In the genomic region with DNA sequence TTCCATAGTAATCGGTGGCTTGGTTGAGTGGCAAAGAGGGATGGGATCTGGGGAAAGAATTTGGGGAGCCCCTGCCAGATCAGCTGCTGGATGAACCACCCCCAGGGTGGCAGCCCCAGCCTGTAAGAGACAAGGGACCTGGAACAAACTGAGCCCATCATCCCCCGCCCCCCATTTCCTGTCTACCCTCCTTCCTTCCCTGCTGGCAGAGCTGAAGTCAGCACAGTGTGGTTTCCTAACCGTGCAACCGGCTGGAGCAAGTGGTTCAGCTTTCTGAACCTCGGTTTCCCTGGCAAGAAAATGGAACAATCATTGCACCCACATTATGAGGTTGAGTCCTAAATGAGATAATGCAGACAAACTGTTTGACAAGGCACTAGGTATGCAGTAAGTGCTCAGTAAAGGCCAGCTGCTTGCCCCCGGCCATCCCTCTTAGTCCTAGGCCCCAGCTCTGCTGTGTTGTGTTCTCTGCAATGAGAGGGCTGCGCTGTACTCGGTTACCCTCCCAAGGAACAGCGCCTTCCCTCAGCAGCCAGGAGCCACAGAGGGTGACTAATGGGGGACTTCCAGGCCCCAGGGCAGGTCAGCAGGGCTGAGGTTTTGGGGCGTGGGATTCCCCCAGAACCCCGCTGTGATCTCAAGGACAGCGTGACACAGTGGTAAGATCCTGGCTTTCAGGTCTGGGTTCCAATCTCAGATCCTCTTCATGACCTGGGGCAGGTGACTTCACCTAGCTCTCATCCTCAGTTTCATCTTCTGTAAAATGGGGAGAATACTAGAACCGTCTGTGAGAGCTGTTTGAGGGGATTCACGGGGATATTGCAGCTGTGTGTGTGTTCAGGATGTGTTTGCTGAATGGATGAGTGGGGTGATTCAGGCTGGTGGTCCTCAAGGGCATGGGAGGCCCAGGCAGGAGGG, we compare ENCODE assay signal across 8 cellular contexts. TPM values are rescaled to one million over a fixed set of nuclear protein-coding genes. Genes with fewer than 3 reads are reported as not detected.
DNase-seq lines count a peak whose midpoint lies in the region; ATAC-seq, FAIRE-seq and TF ChIP-seq lines count a peak whose summit lies in the region.

No MANE protein-coding gene starts in this region.

- no peaks in the 10 kb centered on the region for H3K79me2 ChIP-seq in GM12878 (ENCODE audit: control insufficient read depth, insufficient read depth, low read length)

- H3K36me3 ChIP-seq in GM12878 (ENCODE audit: control insufficient read depth in 2 of 2, insufficient read depth in 2 of 2, low read length in 1 of 2) (no peaks in the 10 kb centered on the region; a peak in 1 of 4 replicates), Caco-2 (ENCODE audit: control insufficient read depth, insufficient read depth, low read length) (no peaks in the 10 kb centered on the region)

- no peak overlapping the region; the same call in 1 of the 2 replicates for H2AFZ ChIP-seq in GM12878 (ENCODE audit: control insufficient read depth, low read depth, low read length)

- peak; percentile 7; the same call in 1 of the 2 replicates for TF ChIP-seq RAD21 in GM12878 (IDR thresholded peaks at IDR 0.05; ENCODE audit: insufficient read depth, low read depth, low read length)

- peak; percentile 81 for FAIRE-seq in GM12878 (lab: Jason Lieb, UNC)

- POLR2A ChIA-PET in GM12878 (lab: Charles Lee), result interaction anchor here (0.6 to 8.2 kb wide), 14 partner anchors 9 to 234 kb away, joined by 3 to 211 read pairs (median 6); partner anchors contain the start of genes ISCU and SELPLG
- POLR2A ChIA-PET in Caco-2 (lab: Charles Lee), result no interaction called here

- intact Hi-C loops in GM12878 (cut with micrococcal nuclease; ENCODE audit: unreplicated experiment) (loop anchor here (1.0 to 5.0 kb wide), 4 partner anchors 18 to 100 kb away; partner anchors contain the start of gene FICD), Caco-2 (cut with micrococcal nuclease; ENCODE audit: unreplicated experiment) (no loop called here)

- H3K27ac ChIP-seq in GM12878 (ENCODE audit: control insufficient read depth, insufficient read depth), result peak overlapping the region; percentile 99

- H3K27me3 Mint-ChIP-seq in T-helper 2 cell treated with Interferon-gamma antibody and Interleukin-4, amounts not matched to agents 5 μg/mL and 100 μg/mL, for 36 hours (ENCODE audit: low read depth), result no peaks in the 10 kb centered on the region
- peaks cover 7% of the 10 kb centered on the region for H3K27me3 Mint-ChIP-seq in Caco-2 (ENCODE audit: insufficient read depth, unreplicated experiment)

- SMC1A ChIA-PET in GM12878 (lab: Charles Lee; ENCODE audit: uncharacterized antibody, unreplicated experiment), result interaction anchor here (0.5 to 11.4 kb wide), 28 partner anchors 9 to 383 kb away, joined by 3 to 718 read pairs (median 5); partner anchors contain the start of genes ISCU, SART3 and SELPLG

- CTCF ChIA-PET in GM12878 (lab: Yijun Ruan, JAX), result interaction anchor here (0.6 to 17.2 kb wide), 42 partner anchors 10 to 627 kb away, joined by 3 to 866 read pairs (median 5); partner anchors contain the start of genes ALKBH2, ISCU, SART3 and SELPLG
- CTCF ChIA-PET in Caco-2 (lab: Charles Lee), result interaction anchor here (0.6 to 1.5 kb wide), 3 partner anchors 18 to 55 kb away, joined by 3 to 8 read pairs (median 6); partner anchors contain the start of gene ISCU

- peak overlapping the region; percentile 63 for H3K9ac ChIP-seq in GM12878 (ENCODE audit: control insufficient read depth, insufficient read depth, low read length)

- peak; percentile 90 for DNase-seq in T-helper 2 cell treated with Interferon-gamma antibody and Interleukin-4, amounts not matched to agents 5 μg/mL and 100 μg/mL, for 36 hours (ENCODE audit: low spot score)
- peak; percentile 93 for DNase-seq in GM12878 (ENCODE audit: low read depth, low spot score)
- DNase-seq in stimulated activated CD4-positive, alpha-beta T cell treated with anti-CD3 and anti-CD28 coated beads, Interleukin-1b, Interleukin-23, amount 100 ng/mL, for 1 hour (ENCODE audit: low read depth in 2 of 2), result peak; percentile 46 to 55
- no peak for DNase-seq in iPS-NIHi7 (ENCODE audit: extremely low spot score)
- DNase-seq in Caco-2, result no peak
- no peak for DNase-seq in superior temporal gyrus (ENCODE audit: extremely low spot score)

- H3K36me3 Mint-ChIP-seq in T-helper 2 cell treated with Interferon-gamma antibody and Interleukin-4, amounts not matched to agents 5 μg/mL and 100 μg/mL, for 36 hours (ENCODE audit: low read depth), result peaks cover 55% of the 10 kb centered on the region
- no peaks in the 10 kb centered on the region for H3K36me3 Mint-ChIP-seq in Caco-2 (ENCODE audit: insufficient read depth, unreplicated experiment)

- H3K4me3 ChIP-seq in GM12878, result no peak overlapping the region; the same call in 1 of the 2 replicates
- H3K4me3 ChIP-seq in Caco-2 (ENCODE audit: low read depth, low read length), result no peak overlapping the region

- H3K9me3 ChIP-seq in GM12878 (replicated peaks; ENCODE audit: control insufficient read depth, insufficient read depth, low read length) (peaks cover 13% of the 10 kb centered on the region; the same call in 2 of the 3 replicates), Caco-2 (no peaks in the 10 kb centered on the region)

- TF ChIP-seq CTCF in GM12878 (IDR thresholded peaks at IDR 0.05 in 2 of 3, conservative IDR thresholded peaks at IDR 0.05 in 1 of 3; ENCODE audit: control insufficient read depth in 2 of 3, extremely low read depth in 1 of 3, insufficient read depth in 1 of 3, low read depth in 3 of 3, low read length in 3 of 3) (no peak), Caco-2 (IDR thresholded peaks at IDR 0.05; ENCODE audit: insufficient read depth in 1 of 2, low read depth in 1 of 2, low read length in 1 of 2, severe bottlenecking in 1 of 2, unreplicated experiment in 1 of 2) (no peak)

- H3K4me2 ChIP-seq in GM12878 (ENCODE audit: control insufficient read depth, insufficient read depth), result peak overlapping the region; percentile 89

- H3K4me1 ChIP-seq in GM12878 (ENCODE audit: control insufficient read depth, insufficient read depth, low read length), result peaks cover 55% of the 10 kb centered on the region
- no peaks in the 10 kb centered on the region; the same call in 1 of the 2 replicates for H3K4me1 ChIP-seq in Caco-2

- H3K4me1 Mint-ChIP-seq in T-helper 2 cell treated with Interferon-gamma antibody and Interleukin-4, amounts not matched to agents 5 μg/mL and 100 μg/mL, for 36 hours (ENCODE audit: low read depth), result peaks cover 32% of the 10 kb centered on the region
- peaks cover 9% of the 10 kb centered on the region for H3K4me1 Mint-ChIP-seq in Caco-2 (ENCODE audit: low read depth, unreplicated experiment)

- no peaks in the 10 kb centered on the region for H4K20me1 ChIP-seq in GM12878 (ENCODE audit: control insufficient read depth, insufficient read depth)

- peak; percentile 73 for ATAC-seq in GM18873 (IDR thresholded peaks at IDR 0.05; ENCODE audit: low FRiP score, unreplicated experiment)
- ATAC-seq in HG03060 (IDR thresholded peaks at IDR 0.05; ENCODE audit: low read depth, unreplicated experiment), result peak; percentile 66
- peak; percentile 90 for ATAC-seq in GM12878

- H3K4me3 Mint-ChIP-seq in T-helper 2 cell treated with Interferon-gamma antibody and Interleukin-4, amounts not matched to agents 5 μg/mL and 100 μg/mL, for 36 hours, result peak overlapping the region; percentile 59
- no peak overlapping the region for H3K4me3 Mint-ChIP-seq in Caco-2 (ENCODE audit: unreplicated experiment)

- in situ Hi-C loops in GM12878 (cut with MboI), result loop anchor here (5.0 kb wide), 2 partner anchors 50 to 285 kb away; no protein-coding TSS in a partner anchor

- TF ChIP-seq POLR2A in GM12878 (IDR thresholded peaks at IDR 0.05; ENCODE audit: low read depth, low read length), result peak; percentile 69; the same call in 1 of the 2 replicates

- H3K27me3 ChIP-seq in GM12878 (replicated peaks in 1 of 2; ENCODE audit: control insufficient read depth in 2 of 2, insufficient read depth in 2 of 2, low read length in 1 of 2) (no peaks in the 10 kb centered on the region), Caco-2 (replicated peaks; ENCODE audit: control insufficient read depth, insufficient read depth, low read length) (no peaks in the 10 kb centered on the region)

- H3K27ac Mint-ChIP-seq in T-helper 2 cell treated with Interferon-gamma antibody and Interleukin-4, amounts not matched to agents 5 μg/mL and 100 μg/mL, for 36 hours, result peak overlapping the region; percentile 85
- no peak overlapping the region for H3K27ac Mint-ChIP-seq in Caco-2 (ENCODE audit: unreplicated experiment)

- 3% methylated on average over 14 of the region's 14 CpGs for WGBS in GM12878 (ENCODE audit: insufficient coverage, insufficient replicate concordance, low lambda C conversion rate, missing lambda C conversion rate)

- peak; percentile 97 for TF ChIP-seq EP300 in GM12878 (IDR thresholded peaks at IDR 0.05; ENCODE audit: borderline replicate concordance in 1 of 2, control insufficient read depth in 1 of 2, low read depth in 2 of 2, low read length in 2 of 2)

- BruUV-seq in GM12878 (replicated peaks; lab: Mats Ljungman, UMichigan), result TSS peak; percentile 88
- BruUV-seq in Caco-2 (replicated peaks; lab: Mats Ljungman, UMichigan), result no TSS peak

- RAD21 ChIA-PET in GM12878 (lab: Charles Lee; ENCODE audit: unreplicated experiment), result interaction anchor here (0.6 to 15.9 kb wide), 34 partner anchors 17 to 476 kb away, joined by 3 to 633 read pairs (median 5); partner anchors contain the start of genes ALKBH2, FICD, ISCU and SART3

- peaks cover 12% of the 10 kb centered on the region for H3K9me3 Mint-ChIP-seq in T-helper 2 cell treated with Interferon-gamma antibody and Interleukin-4, amounts not matched to agents 5 μg/mL and 100 μg/mL, for 36 hours
- no peaks in the 10 kb centered on the region for H3K9me3 Mint-ChIP-seq in Caco-2 (ENCODE audit: unreplicated experiment)

RNA-seq across cellular contexts. Expression of gene SELPLG, which starts 16.5 kb away (rescaled TPM):
- 102 and 112 TPM in 2 replicates for total RNA-seq in GM12878 (2013; cell fraction: nucleolus; rRNA removed)
- total RNA-seq in GM12878 (2014; rRNA removed) (31.4 and 31.5 TPM in 2 replicates), GM12878 (2014; rRNA removed; fragmentation: Illumina TruSeq; extraction: Trizol) (15.2 and 17.0 TPM in 2 replicates), GM12878 (2021) (20.7 and 21.0 TPM in 2 replicates), Caco-2 (2022) (0.23 and 0.44 TPM in 2 replicates)
- polyA plus RNA-seq in GM12878 (2011; ENCODE audit: low read depth), result 24.8 TPM
- polyA plus RNA-seq in GM12878 (2011; rRNA removed) (10.6 and 24.1 TPM in 2 replicates), GM12878 (2014; fragmentation: Illumina TruSeq; extraction: Trizol) (8.7 and 25.8 TPM in 2 replicates), GM12878 (2014; fragmentation: Nextera tagmentation; extraction: Ambion mirVana) (1 to 10 TPM; 3.2 to 5.3 TPM), GM12878 (2014; rRNA removed) (32.3 and 33.3 TPM in 2 replicates), GM12878 (2016; fragmentation: Nextera tagmentation; extraction: Ambion mirVana) (10 to 100 TPM; 23.6 to 29.5 TPM)
- polyA plus RNA-seq in GM12878 (2011; cell fraction: cytosol; rRNA removed), result 39.6 and 46.7 TPM in 2 replicates
- polyA plus RNA-seq in GM12878 (2011; cell fraction: nucleus; rRNA removed), result 17.9 and 23.7 TPM in 2 replicates
- 44.5 and 45.4 TPM in 2 replicates for polyA plus RNA-seq in GM12878 (2012)
- 19.2 and 29.2 TPM in 2 replicates for polyA minus RNA-seq in GM12878 (2011; rRNA and poly(A)+ RNA removed)
- 4.7 and 6.8 TPM in 2 replicates for polyA minus RNA-seq in GM12878 (2011; cell fraction: cytosol; rRNA and poly(A)+ RNA removed)
- 4.2 and 6.7 TPM in 2 replicates for polyA minus RNA-seq in GM12878 (2011; cell fraction: nucleus; rRNA and poly(A)+ RNA removed)

RNA-seq across cellular contexts. Expression of gene TMEM119, which starts 19.3 kb away (rescaled TPM):
- total RNA-seq in GM12878 (2013; cell fraction: nucleolus; rRNA removed), result 0.27 TPM in 1 of 2 replicates, not detected in the other
- total RNA-seq in GM12878 (2014; rRNA removed) (0.05 and 0.11 TPM in 2 replicates), GM12878 (2014; rRNA removed; fragmentation: Illumina TruSeq; extraction: Trizol) (not detected in 2 replicates), GM12878 (2021) (0.44 TPM in 1 of 2 replicates, not detected in the other), Caco-2 (2022) (not detected in 2 replicates)
- 0.22 TPM for polyA plus RNA-seq in GM12878 (2011; ENCODE audit: low read depth)
- polyA plus RNA-seq in GM12878 (2011; rRNA removed) (0.23 and 0.29 TPM in 2 replicates), GM12878 (2014; fragmentation: Illumina TruSeq; extraction: Trizol) (not detected in 2 replicates), GM12878 (2014; fragmentation: Nextera tagmentation; extraction: Ambion mirVana) (not detected), GM12878 (2014; rRNA removed) (0.08 TPM in 1 of 2 replicates, not detected in the other), GM12878 (2016; fragmentation: Nextera tagmentation; extraction: Ambion mirVana) (under 1 TPM; 0.15 to 0.19 TPM)
- polyA plus RNA-seq in GM12878 (2011; cell fraction: cytosol; rRNA removed), result 0.19 and 0.35 TPM in 2 replicates
- polyA plus RNA-seq in GM12878 (2011; cell fraction: nucleus; rRNA removed), result 0.59 and 0.67 TPM in 2 replicates
- 0.12 and 0.53 TPM in 2 replicates for polyA plus RNA-seq in GM12878 (2012)
- 0.41 and 0.51 TPM in 2 replicates for polyA minus RNA-seq in GM12878 (2011; rRNA and poly(A)+ RNA removed)
- polyA minus RNA-seq in GM12878 (2011; cell fraction: cytosol; rRNA and poly(A)+ RNA removed), result not detected in 2 replicates
- 0.12 and 0.48 TPM in 2 replicates for polyA minus RNA-seq in GM12878 (2011; cell fraction: nucleus; rRNA and poly(A)+ RNA removed)

RNA-seq across cellular contexts. Expression of gene ISCU, which starts 54.8 kb away (rescaled TPM):
- total RNA-seq in GM12878 (2013; cell fraction: nucleolus; rRNA removed), result 104 and 106 TPM in 2 replicates
- total RNA-seq in GM12878 (2014; rRNA removed), result 177 and 189 TPM in 2 replicates
- total RNA-seq in GM12878 (2014; rRNA removed; fragmentation: Illumina TruSeq; extraction: Trizol), result 109 and 113 TPM in 2 replicates
- total RNA-seq in GM12878 (2021), result 102 and 108 TPM in 2 replicates
- polyA plus RNA-seq in GM12878 (2011; ENCODE audit: low read depth), result 160 TPM
- polyA plus RNA-seq in GM12878 (2011; rRNA removed), result 247 and 284 TPM in 2 replicates
- 166 and 191 TPM in 2 replicates for polyA plus RNA-seq in GM12878 (2011; cell fraction: cytosol; rRNA removed)
- 213 and 333 TPM in 2 replicates for polyA plus RNA-seq in GM12878 (2011; cell fraction: nucleus; rRNA removed)
- polyA plus RNA-seq in GM12878 (2012), result 148 and 150 TPM in 2 replicates
- polyA plus RNA-seq in GM12878 (2014; fragmentation: Illumina TruSeq; extraction: Trizol), result 122 and 127 TPM in 2 replicates
- 10 to 100 TPM; 32.8 to 66.1 TPM for polyA plus RNA-seq in GM12878 (2014; fragmentation: Nextera tagmentation; extraction: Ambion mirVana)
- 132 and 135 TPM in 2 replicates for polyA plus RNA-seq in GM12878 (2014; rRNA removed)
- polyA plus RNA-seq in GM12878 (2016; fragmentation: Nextera tagmentation; extraction: Ambion mirVana), result 100 to 1,000 TPM; 248 to 260 TPM
- 128 and 131 TPM in 2 replicates for polyA minus RNA-seq in GM12878 (2011; rRNA and poly(A)+ RNA removed)
- polyA minus RNA-seq in GM12878 (2011; cell fraction: cytosol; rRNA and poly(A)+ RNA removed), result 38.4 and 44.5 TPM in 2 replicates
- 87.0 and 88.1 TPM in 2 replicates for polyA minus RNA-seq in GM12878 (2011; cell fraction: nucleus; rRNA and poly(A)+ RNA removed)
- 70.1 and 86.9 TPM in 2 replicates for total RNA-seq in Caco-2 (2022)

RNA-seq across cellular contexts. Expression of gene SART3, which starts 56.2 kb away (rescaled TPM):
- 313 and 332 TPM in 2 replicates for total RNA-seq in GM12878 (2013; cell fraction: nucleolus; rRNA removed)
- total RNA-seq in GM12878 (2014; rRNA removed), result 157 and 179 TPM in 2 replicates
- total RNA-seq in GM12878 (2014; rRNA removed; fragmentation: Illumina TruSeq; extraction: Trizol), result 80.8 and 82.6 TPM in 2 replicates
- total RNA-seq in GM12878 (2021), result 70.2 and 70.8 TPM in 2 replicates
- 47.8 TPM for polyA plus RNA-seq in GM12878 (2011; ENCODE audit: low read depth)
- 49.7 and 53.7 TPM in 2 replicates for polyA plus RNA-seq in GM12878 (2011; rRNA removed)
- polyA plus RNA-seq in GM12878 (2011; cell fraction: cytosol; rRNA removed), result 34.6 and 39.2 TPM in 2 replicates
- polyA plus RNA-seq in GM12878 (2011; cell fraction: nucleus; rRNA removed), result 112 and 140 TPM in 2 replicates
- polyA plus RNA-seq in GM12878 (2012), result 51.0 and 51.2 TPM in 2 replicates
- polyA plus RNA-seq in GM12878 (2014; fragmentation: Illumina TruSeq; extraction: Trizol), result 49.3 and 52.8 TPM in 2 replicates
- 10 to 100 TPM in 1 of 2 experiments, 1 to 10 TPM in 1; 8.8 to 16.1 TPM for polyA plus RNA-seq in GM12878 (2014; fragmentation: Nextera tagmentation; extraction: Ambion mirVana)
- 59.5 and 83.2 TPM in 2 replicates for polyA plus RNA-seq in GM12878 (2014; rRNA removed)
- 10 to 100 TPM; 51.1 to 56.2 TPM for polyA plus RNA-seq in GM12878 (2016; fragmentation: Nextera tagmentation; extraction: Ambion mirVana)
- 82.6 and 88.4 TPM in 2 replicates for polyA minus RNA-seq in GM12878 (2011; rRNA and poly(A)+ RNA removed)
- polyA minus RNA-seq in GM12878 (2011; cell fraction: cytosol; rRNA and poly(A)+ RNA removed), result 23.0 and 24.8 TPM in 2 replicates
- polyA minus RNA-seq in GM12878 (2011; cell fraction: nucleus; rRNA and poly(A)+ RNA removed), result 166 and 282 TPM in 2 replicates
- total RNA-seq in Caco-2 (2022), result 77.3 and 79.2 TPM in 2 replicates

Comparison
In these comparisons a context has a peak if more than half of its experiments do, and no peak if none do; other contexts are left out.
1. DNase-seq: peak in T-helper 2 cell treated with Interferon-gamma antibody and Interleukin-4, amounts not matched to agents 5 μg/mL and 100 μg/mL, for 36 hours (single experiment), GM12878 (single experiment) and stimulated activated CD4-positive, alpha-beta T cell treated with anti-CD3 and anti-CD28 coated beads, Interleukin-1b, Interleukin-23, amount 100 ng/mL, for 1 hour (2 of 2); none in iPS-NIHi7 (single experiment), Caco-2 (0 of 2) and superior temporal gyrus (single experiment).
2. RNA of gene SELPLG, which starts 16.5 kb away (total RNA-seq): 15.2 to 112 TPM in GM12878; 0.23 to 0.44 TPM in Caco-2; every median in the first group is over 10 times any median in the second.
3. Peak in every context shown above with its lines, with median percentiles within 50 percentile points of each other: ATAC-seq.